1 cellular context compared by ENCODE assay signal in the genomic region with DNA sequence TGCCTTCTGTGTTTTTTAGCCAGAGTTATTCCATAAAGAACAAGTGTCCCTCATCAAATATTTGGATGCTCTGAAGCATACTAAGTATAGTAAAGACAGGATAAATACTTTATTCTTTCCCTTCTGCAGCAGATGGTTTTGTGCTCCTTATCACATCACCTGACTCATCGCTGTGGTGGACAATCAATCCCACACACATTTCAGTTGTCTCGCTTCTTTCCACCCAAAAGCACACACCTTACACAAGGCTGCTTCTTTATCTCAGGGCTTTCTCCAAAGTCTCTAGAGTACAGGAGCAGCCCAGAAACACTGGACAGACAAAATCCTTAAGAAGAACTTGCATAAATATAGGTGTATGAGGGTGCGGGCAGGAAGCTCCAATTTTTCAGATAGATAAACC.
TF ChIP-seq lines count a peak whose summit lies in the region.

No MANE protein-coding gene starts in this region.

TF ChIP-seq in K562, 482 proteins besides CTCF, POLR2A, EP300 and RAD21 (continued from another document):
- TF ChIP-seq KAT8 (IDR thresholded peaks at IDR 0.05; ENCODE audit: low read depth) (no peak), ZBTB17 (CRISPR knock-in tag; IDR thresholded peaks at IDR 0.05) (no peak), GTF2B (IDR thresholded peaks at IDR 0.05; ENCODE audit: extremely low read depth, insufficient read length) (no peak), CSDE1 (IDR thresholded peaks at IDR 0.05) (no peak), ZSCAN29 (IDR thresholded peaks at IDR 0.05) (no peak), KDM5B (IDR thresholded peaks at IDR 0.05; ENCODE audit: insufficient replicate concordance, low read depth, low read length) (no peak), BRD9 (IDR thresholded peaks at IDR 0.05; ENCODE audit: low read depth, partially characterized antibody) (no peak), U2AF1 (optimal IDR thresholded peaks at IDR 0.05; ENCODE audit: low read depth, low read length) (no peak), RBFOX2 (IDR thresholded peaks at IDR 0.05; ENCODE audit: low read depth, low read length) (no peak), CBFA2T3 (IDR thresholded peaks at IDR 0.05) (peak; percentile 94), GTF3C2 (IDR thresholded peaks at IDR 0.05; ENCODE audit: borderline replicate concordance, extremely low read depth, insufficient read length) (no peak), ETV5 (CRISPR knock-in tag; IDR thresholded peaks at IDR 0.05; ENCODE audit: low read depth) (no peak), SMARCA4 (IDR thresholded peaks at IDR 0.05) (peak; percentile 93), DPF2 (IDR thresholded peaks at IDR 0.05) (peak; percentile 96), ZNF12 (CRISPR knock-in tag; IDR thresholded peaks at IDR 0.05) (no peak), NFYB (IDR thresholded peaks at IDR 0.05; ENCODE audit: extremely low read depth, insufficient read length) (no peak), RBM15 (IDR thresholded peaks at IDR 0.05; ENCODE audit: insufficient read depth, low read length) (no peak), NCOA6 (IDR thresholded peaks at IDR 0.05) (no peak), SAFB2 (IDR thresholded peaks at IDR 0.05; ENCODE audit: borderline replicate concordance, low read depth, low read length, severe bottlenecking) (no peak), KDM4B (IDR thresholded peaks at IDR 0.05; ENCODE audit: borderline replicate concordance in 2 of 2, low read depth in 1 of 2) (no peak), TRIM28 (IDR thresholded peaks at IDR 0.05) (0 out of 2 replicates have a peak, but pooled peaks have one; percentile 26), ZNF184 (CRISPR knock-in tag; IDR thresholded peaks at IDR 0.05) (no peak), ATF3 (IDR thresholded peaks at IDR 0.05) (peak; percentile 65; the same call in 1 of the 2 replicates), ATF3 (CRISPR knock-in tag; conservative IDR thresholded peaks at IDR 0.05) (peak; percentile 45; the same call in 1 of the 2 replicates), MTA1 (IDR thresholded peaks at IDR 0.05; ENCODE audit: borderline replicate concordance) (0 out of 2 replicates have a peak, but pooled peaks have one; percentile 48), RBBP5 (IDR thresholded peaks at IDR 0.05; ENCODE audit: borderline replicate concordance, insufficient read depth, low read length, poor library complexity, severe bottlenecking) (no peak), MECOM (CRISPR knock-in tag; IDR thresholded peaks at IDR 0.05) (0 out of 2 replicates have a peak, but pooled peaks have one; percentile 50), ZNF143 (CRISPR knock-in tag; IDR thresholded peaks at IDR 0.05) (no peak), CBFA2T2 (conservative IDR thresholded peaks at IDR 0.05) (peak; percentile 88), LEF1 (IDR thresholded peaks at IDR 0.05) (0 out of 2 replicates have a peak, but pooled peaks have one; percentile 58), RFX7 (CRISPR knock-in tag; IDR thresholded peaks at IDR 0.05) (no peak), LARP7 (IDR thresholded peaks at IDR 0.05) (no peak), ARNT (IDR thresholded peaks at IDR 0.05) (no peak), NFXL1 (CRISPR knock-in tag; IDR thresholded peaks at IDR 0.05) (no peak), RAD51 (IDR thresholded peaks at IDR 0.05; ENCODE audit: borderline replicate concordance, low read depth) (peak; percentile 19; the same call in 1 of the 2 replicates), ZBTB1 (CRISPR knock-in tag; IDR thresholded peaks at IDR 0.05; ENCODE audit: borderline replicate concordance, low read depth) (no peak), BRF1 (IDR thresholded peaks at IDR 0.05; ENCODE audit: borderline replicate concordance, extremely low read depth, insufficient read length) (no peak), CXXC5 (CRISPR knock-in tag; IDR thresholded peaks at IDR 0.05) (peak; percentile 38; the same call in 1 of the 2 replicates), SOX6 (IDR thresholded peaks at IDR 0.05) (peak; percentile 89), LCOR (CRISPR knock-in tag; IDR thresholded peaks at IDR 0.05) (peak; percentile 92), PREB (CRISPR knock-in tag; IDR thresholded peaks at IDR 0.05) (no peak), MTF1 (CRISPR knock-in tag; IDR thresholded peaks at IDR 0.05; ENCODE audit: borderline replicate concordance) (no peak), NR3C1 (CRISPR knock-in tag; IDR thresholded peaks at IDR 0.05) (no peak)
- TF ChIP-seq, protein P1, sequence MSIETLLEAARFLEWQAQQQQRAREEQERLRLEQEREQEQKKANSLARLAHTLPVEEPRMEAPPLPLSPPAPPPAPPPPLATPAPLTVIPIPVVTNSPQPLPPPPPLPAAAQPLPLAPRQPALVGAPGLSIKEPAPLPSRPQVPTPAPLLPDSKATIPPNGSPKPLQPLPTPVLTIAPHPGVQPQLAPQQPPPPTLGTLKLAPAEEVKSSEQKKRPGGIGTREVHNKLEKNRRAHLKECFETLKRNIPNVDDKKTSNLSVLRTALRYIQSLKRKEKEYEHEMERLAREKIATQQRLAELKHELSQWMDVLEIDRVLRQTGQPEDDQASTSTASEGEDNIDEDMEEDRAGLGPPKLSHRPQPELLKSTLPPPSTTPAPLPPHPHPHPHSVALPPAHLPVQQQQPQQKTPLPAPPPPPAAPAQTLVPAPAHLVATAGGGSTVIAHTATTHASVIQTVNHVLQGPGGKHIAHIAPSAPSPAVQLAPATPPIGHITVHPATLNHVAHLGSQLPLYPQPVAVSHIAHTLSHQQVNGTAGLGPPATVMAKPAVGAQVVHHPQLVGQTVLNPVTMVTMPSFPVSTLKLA (conservative IDR thresholded peaks at IDR 0.05): 0 out of 4 replicates have a peak, but pooled peaks of 1 of the 2 experiments have one; percentile 45
- TF ChIP-seq, protein P2, sequence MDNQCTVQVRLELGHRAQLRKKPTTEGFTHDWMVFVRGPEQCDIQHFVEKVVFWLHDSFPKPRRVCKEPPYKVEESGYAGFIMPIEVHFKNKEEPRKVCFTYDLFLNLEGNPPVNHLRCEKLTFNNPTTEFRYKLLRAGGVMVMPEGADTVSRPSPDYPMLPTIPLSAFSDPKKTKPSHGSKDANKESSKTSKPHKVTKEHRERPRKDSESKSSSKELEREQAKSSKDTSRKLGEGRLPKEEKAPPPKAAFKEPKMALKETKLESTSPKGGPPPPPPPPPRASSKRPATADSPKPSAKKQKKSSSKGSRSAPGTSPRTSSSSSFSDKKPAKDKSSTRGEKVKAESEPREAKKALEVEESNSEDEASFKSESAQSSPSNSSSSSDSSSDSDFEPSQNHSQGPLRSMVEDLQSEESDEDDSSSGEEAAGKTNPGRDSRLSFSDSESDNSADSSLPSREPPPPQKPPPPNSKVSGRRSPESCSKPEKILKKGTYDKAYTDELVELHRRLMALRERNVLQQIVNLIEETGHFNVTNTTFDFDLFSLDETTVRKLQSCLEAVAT (IDR thresholded peaks at IDR 0.05): peak in 1 of 2 experiments; percentile 26; a peak in 1 of 4 replicates
- TF ChIP-seq, protein P3, sequence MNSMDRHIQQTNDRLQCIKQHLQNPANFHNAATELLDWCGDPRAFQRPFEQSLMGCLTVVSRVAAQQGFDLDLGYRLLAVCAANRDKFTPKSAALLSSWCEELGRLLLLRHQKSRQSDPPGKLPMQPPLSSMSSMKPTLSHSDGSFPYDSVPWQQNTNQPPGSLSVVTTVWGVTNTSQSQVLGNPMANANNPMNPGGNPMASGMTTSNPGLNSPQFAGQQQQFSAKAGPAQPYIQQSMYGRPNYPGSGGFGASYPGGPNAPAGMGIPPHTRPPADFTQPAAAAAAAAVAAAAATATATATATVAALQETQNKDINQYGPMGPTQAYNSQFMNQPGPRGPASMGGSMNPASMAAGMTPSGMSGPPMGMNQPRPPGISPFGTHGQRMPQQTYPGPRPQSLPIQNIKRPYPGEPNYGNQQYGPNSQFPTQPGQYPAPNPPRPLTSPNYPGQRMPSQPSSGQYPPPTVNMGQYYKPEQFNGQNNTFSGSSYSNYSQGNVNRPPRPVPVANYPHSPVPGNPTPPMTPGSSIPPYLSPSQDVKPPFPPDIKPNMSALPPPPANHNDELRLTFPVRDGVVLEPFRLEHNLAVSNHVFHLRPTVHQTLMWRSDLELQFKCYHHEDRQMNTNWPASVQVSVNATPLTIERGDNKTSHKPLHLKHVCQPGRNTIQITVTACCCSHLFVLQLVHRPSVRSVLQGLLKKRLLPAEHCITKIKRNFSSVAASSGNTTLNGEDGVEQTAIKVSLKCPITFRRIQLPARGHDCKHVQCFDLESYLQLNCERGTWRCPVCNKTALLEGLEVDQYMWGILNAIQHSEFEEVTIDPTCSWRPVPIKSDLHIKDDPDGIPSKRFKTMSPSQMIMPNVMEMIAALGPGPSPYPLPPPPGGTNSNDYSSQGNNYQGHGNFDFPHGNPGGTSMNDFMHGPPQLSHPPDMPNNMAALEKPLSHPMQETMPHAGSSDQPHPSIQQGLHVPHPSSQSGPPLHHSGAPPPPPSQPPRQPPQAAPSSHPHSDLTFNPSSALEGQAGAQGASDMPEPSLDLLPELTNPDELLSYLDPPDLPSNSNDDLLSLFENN (IDR thresholded peaks at IDR 0.05; ENCODE audit: low read depth in 2 of 2, low read length in 2 of 2): 0 out of 4 replicates have a peak, but pooled peaks of 1 of the 2 experiments have one; percentile 24
